Comparison of ENCODE assay signal across 24 cellular contexts in the genomic region with DNA sequence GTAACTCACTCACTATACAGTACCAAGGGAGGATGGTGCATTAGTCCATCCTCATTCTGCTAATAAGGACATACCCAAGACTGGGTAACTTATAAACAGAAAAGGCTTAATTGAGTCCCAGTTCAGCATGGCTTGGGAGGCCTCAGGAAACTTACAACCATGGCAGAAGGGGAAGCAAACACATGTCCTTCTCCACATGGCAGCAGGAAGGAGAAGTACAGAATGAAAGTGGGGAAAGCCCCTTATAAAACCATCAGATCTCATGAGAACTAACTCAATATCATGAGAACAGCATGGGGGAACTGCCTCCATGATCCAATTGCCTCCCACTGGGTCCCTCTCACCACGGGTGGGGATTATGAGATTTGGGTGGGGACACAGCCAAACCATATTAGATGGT.
DNase-seq lines count a peak whose midpoint lies in the region; ATAC-seq, FAIRE-seq and TF ChIP-seq lines count a peak whose summit lies in the region.
"Had no signal": no experiment of that assay in that cellular context is flagged by ENCODE, and none has a peak within 500 bp of the region (broad histone marks: within the 10 kb centered on the region; RNA-seq: fewer than 3 reads in every experiment).

No MANE protein-coding gene starts in this region.

- H2AFZ ChIP-seq in GM12878 (ENCODE audit: control insufficient read depth, low read depth, low read length) (no peak overlapping the region), neural progenitor cell (replicated peaks) (no peak overlapping the region)
- H2AFZ ChIP-seq: GM23248 had no signal

- 0% methylated on average over 1 of the region's 1 CpG for WGBS in GM12878 (ENCODE audit: insufficient coverage, insufficient replicate concordance, low lambda C conversion rate, missing lambda C conversion rate)

- H3K4me1 ChIP-seq in GM12878 (ENCODE audit: control insufficient read depth, insufficient read depth, low read length) (no peaks in the 10 kb centered on the region), neural progenitor cell (peaks cover 9% of the 10 kb centered on the region)
- H3K4me1 ChIP-seq: A549, BE2C had no signal

- ATAC-seq in GM12878 (no peak), GM21619 (IDR thresholded peaks at IDR 0.05; ENCODE audit: unreplicated experiment) (no peak)
- ATAC-seq: A549 had no signal

- no peak for TF ChIP-seq RAD21 in GM12878 (IDR thresholded peaks at IDR 0.05; ENCODE audit: insufficient read depth, low read depth, low read length)

- H3K27ac ChIP-seq in GM12878 (ENCODE audit: control insufficient read depth, insufficient read depth) (no peak overlapping the region), neural progenitor cell (no peak overlapping the region)
- H3K27ac ChIP-seq: A549; BLaER1 treated with 17β-estradiol and CSF1 and Interleukin-3, amounts not matched to agents 10 nM and 100 nM; GM23248 had no signal

- POLR2A ChIA-PET in GM12878 (lab: Charles Lee) = no interaction called here

- no TSS peak for BruUV-seq in GM12878 (replicated peaks; lab: Mats Ljungman, UMichigan)

- H3K27me3 Mint-ChIP-seq in neural progenitor cell (ENCODE audit: insufficient read depth, low read depth) = peaks cover 6% of the 10 kb centered on the region
- H3K27me3 Mint-ChIP-seq: CD4-positive, alpha-beta memory T cell had no signal

- peaks cover 6% of the 10 kb centered on the region for H3F3A ChIP-seq in neural progenitor cell (ENCODE audit: low read depth)

- no peak overlapping the region for H3K4me3 Mint-ChIP-seq in neural progenitor cell
- H3K4me3 Mint-ChIP-seq: CD14-positive monocyte; CD4-positive, alpha-beta memory T cell had no signal

- no peak for FAIRE-seq in GM12878 (lab: Jason Lieb, UNC)
- FAIRE-seq: A549, GM12892, H1 had no signal

- no peaks in the 10 kb centered on the region for H4K20me1 ChIP-seq in GM12878 (ENCODE audit: control insufficient read depth, insufficient read depth)
- H4K20me1 ChIP-seq in neural progenitor cell (ENCODE audit: low read depth) = no peaks in the 10 kb centered on the region
- H4K20me1 ChIP-seq: BLaER1 treated with 17β-estradiol and CSF1 and Interleukin-3, amounts not matched to agents 10 nM and 100 nM had no signal

- TF ChIP-seq CTCF in GM12878 (IDR thresholded peaks at IDR 0.05 in 2 of 3, conservative IDR thresholded peaks at IDR 0.05 in 1 of 3; ENCODE audit: control insufficient read depth in 2 of 3, extremely low read depth in 1 of 3, insufficient read depth in 1 of 3, low read depth in 3 of 3, low read length in 3 of 3) (no peak), neural progenitor cell (IDR thresholded peaks at IDR 0.05) (no peak)

- no peak overlapping the region for H3K4me2 ChIP-seq in GM12878 (ENCODE audit: control insufficient read depth, insufficient read depth)
- no peak overlapping the region for H3K4me2 ChIP-seq in neural progenitor cell
- H3K4me2 ChIP-seq: A549; BLaER1 treated with 17β-estradiol and CSF1 and Interleukin-3, amounts not matched to agents 10 nM and 100 nM had no signal

- no peak for TF ChIP-seq POLR2A in GM12878 (IDR thresholded peaks at IDR 0.05; ENCODE audit: low read depth, low read length)

- SMC1A ChIA-PET in GM12878 (lab: Charles Lee; ENCODE audit: uncharacterized antibody, unreplicated experiment) = no interaction called here

- RAD21 ChIA-PET in GM12878 (lab: Charles Lee; ENCODE audit: unreplicated experiment) = no interaction called here

- H3K4me3 ChIP-seq in GM12878 = no peak overlapping the region
- no peak overlapping the region for H3K4me3 ChIP-seq in neural progenitor cell
- H3K4me3 ChIP-seq: A549, GM23248 had no signal

- intact Hi-C loops in GM12878 (cut with micrococcal nuclease; ENCODE audit: unreplicated experiment) = no loop called here

- H3K36me3 Mint-ChIP-seq in neural progenitor cell = peaks cover 3% of the 10 kb centered on the region
- H3K36me3 Mint-ChIP-seq: CD4-positive, alpha-beta memory T cell had no signal

- no peak overlapping the region for H3K9ac ChIP-seq in GM12878 (ENCODE audit: control insufficient read depth, insufficient read depth, low read length)
- H3K9ac ChIP-seq in neural progenitor cell = no peak overlapping the region
- H3K9ac ChIP-seq: BLaER1 treated with 17β-estradiol and CSF1 and Interleukin-3, amounts not matched to agents 10 nM and 100 nM; GM23248 had no signal

- H3K36me3 ChIP-seq in GM12878 (ENCODE audit: control insufficient read depth in 2 of 2, insufficient read depth in 2 of 2, low read length in 1 of 2) (no peaks in the 10 kb centered on the region), neural progenitor cell (no peaks in the 10 kb centered on the region)
- H3K36me3 ChIP-seq: BE2C had no signal

- DNase-seq in CD1c-positive myeloid dendritic cell (ENCODE audit: extremely low spot score) (peak; percentile 33), GM12878 (ENCODE audit: low read depth, low spot score) (no peak), neural progenitor cell (ENCODE audit: low spot score) (no peak), NAMALWA (ENCODE audit: low spot score) (no peak), NCI-H446 (lab: John Stamatoyannopoulos, UW) (no peak)
- DNase-seq: 8988T; ACHN; AML-193; BE2C; Calu3; CD4-positive, alpha-beta memory T cell; COR-L47; DMS53; DMS79 treated with DMSO at 0.1 percent for 48 hours; GF-D8; GM23248; H7; HCEC 1CT had no signal

- in situ Hi-C loops in GM12878 (cut with MboI) = no loop called here

- H3K9me3 ChIP-seq in GM12878 (replicated peaks; ENCODE audit: control insufficient read depth, insufficient read depth, low read length) (peaks cover 11% of the 10 kb centered on the region), neural progenitor cell (ENCODE audit: low read depth) (no peaks in the 10 kb centered on the region)
- H3K9me3 ChIP-seq: BE2C had no signal

- H3K9me3 Mint-ChIP-seq in neural progenitor cell = peaks cover 3% of the 10 kb centered on the region

- H3K79me2 ChIP-seq in GM12878 (ENCODE audit: control insufficient read depth, insufficient read depth, low read length) (no peaks in the 10 kb centered on the region), neural progenitor cell (ENCODE audit: low read depth) (no peaks in the 10 kb centered on the region)

- no peak for TF ChIP-seq EP300 in GM12878 (IDR thresholded peaks at IDR 0.05; ENCODE audit: borderline replicate concordance in 1 of 2, control insufficient read depth in 1 of 2, low read depth in 2 of 2, low read length in 2 of 2)

- H3K4me1 Mint-ChIP-seq in neural progenitor cell = peaks cover 21% of the 10 kb centered on the region
- H3K4me1 Mint-ChIP-seq: CD14-positive monocyte; CD4-positive, alpha-beta memory T cell had no signal

- H3K27me3 ChIP-seq in GM12878 (replicated peaks in 1 of 2; ENCODE audit: control insufficient read depth in 2 of 2, insufficient read depth in 2 of 2, low read length in 1 of 2) = no peaks in the 10 kb centered on the region
- no peaks in the 10 kb centered on the region for H3K27me3 ChIP-seq in neural progenitor cell
- H3K27me3 ChIP-seq: BE2C; BLaER1 treated with 17β-estradiol and CSF1 and Interleukin-3, amounts not matched to agents 10 nM and 100 nM had no signal

- CTCF ChIA-PET in GM12878 (lab: Yijun Ruan, JAX) = no interaction called here

- H3K27ac Mint-ChIP-seq in neural progenitor cell = peak overlapping the region; percentile 76
- H3K27ac Mint-ChIP-seq: CD14-positive monocyte had no signal

TF ChIP-seq in GM12878, 131 proteins besides CTCF, POLR2A, EP300 and RAD21:
- TF ChIP-seq ZZZ3 (IDR thresholded peaks at IDR 0.05; ENCODE audit: control insufficient read depth, insufficient read length, low read depth) (no peak), CBX5 (IDR thresholded peaks at IDR 0.05; ENCODE audit: low read depth) (0 out of 2 replicates have a peak, but pooled peaks have one; percentile 86)
- TF ChIP-seq, protein P1, sequence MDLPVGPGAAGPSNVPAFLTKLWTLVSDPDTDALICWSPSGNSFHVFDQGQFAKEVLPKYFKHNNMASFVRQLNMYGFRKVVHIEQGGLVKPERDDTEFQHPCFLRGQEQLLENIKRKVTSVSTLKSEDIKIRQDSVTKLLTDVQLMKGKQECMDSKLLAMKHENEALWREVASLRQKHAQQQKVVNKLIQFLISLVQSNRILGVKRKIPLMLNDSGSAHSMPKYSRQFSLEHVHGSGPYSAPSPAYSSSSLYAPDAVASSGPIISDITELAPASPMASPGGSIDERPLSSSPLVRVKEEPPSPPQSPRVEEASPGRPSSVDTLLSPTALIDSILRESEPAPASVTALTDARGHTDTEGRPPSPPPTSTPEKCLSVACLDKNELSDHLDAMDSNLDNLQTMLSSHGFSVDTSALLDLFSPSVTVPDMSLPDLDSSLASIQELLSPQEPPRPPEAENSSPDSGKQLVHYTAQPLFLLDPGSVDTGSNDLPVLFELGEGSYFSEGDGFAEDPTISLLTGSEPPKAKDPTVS (IDR thresholded peaks at IDR 0.05; ENCODE audit: low read depth, low read length) = no peak
- TF ChIP-seq, protein P2, sequence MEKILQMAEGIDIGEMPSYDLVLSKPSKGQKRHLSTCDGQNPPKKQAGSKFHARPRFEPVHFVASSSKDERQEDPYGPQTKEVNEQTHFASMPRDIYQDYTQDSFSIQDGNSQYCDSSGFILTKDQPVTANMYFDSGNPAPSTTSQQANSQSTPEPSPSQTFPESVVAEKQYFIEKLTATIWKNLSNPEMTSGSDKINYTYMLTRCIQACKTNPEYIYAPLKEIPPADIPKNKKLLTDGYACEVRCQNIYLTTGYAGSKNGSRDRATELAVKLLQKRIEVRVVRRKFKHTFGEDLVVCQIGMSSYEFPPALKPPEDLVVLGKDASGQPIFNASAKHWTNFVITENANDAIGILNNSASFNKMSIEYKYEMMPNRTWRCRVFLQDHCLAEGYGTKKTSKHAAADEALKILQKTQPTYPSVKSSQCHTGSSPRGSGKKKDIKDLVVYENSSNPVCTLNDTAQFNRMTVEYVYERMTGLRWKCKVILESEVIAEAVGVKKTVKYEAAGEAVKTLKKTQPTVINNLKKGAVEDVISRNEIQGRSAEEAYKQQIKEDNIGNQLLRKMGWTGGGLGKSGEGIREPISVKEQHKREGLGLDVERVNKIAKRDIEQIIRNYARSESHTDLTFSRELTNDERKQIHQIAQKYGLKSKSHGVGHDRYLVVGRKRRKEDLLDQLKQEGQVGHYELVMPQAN (conservative IDR thresholded peaks at IDR 0.05) = no peak
